ENCODE assay signal across 1 cellular context in the genomic region with DNA sequence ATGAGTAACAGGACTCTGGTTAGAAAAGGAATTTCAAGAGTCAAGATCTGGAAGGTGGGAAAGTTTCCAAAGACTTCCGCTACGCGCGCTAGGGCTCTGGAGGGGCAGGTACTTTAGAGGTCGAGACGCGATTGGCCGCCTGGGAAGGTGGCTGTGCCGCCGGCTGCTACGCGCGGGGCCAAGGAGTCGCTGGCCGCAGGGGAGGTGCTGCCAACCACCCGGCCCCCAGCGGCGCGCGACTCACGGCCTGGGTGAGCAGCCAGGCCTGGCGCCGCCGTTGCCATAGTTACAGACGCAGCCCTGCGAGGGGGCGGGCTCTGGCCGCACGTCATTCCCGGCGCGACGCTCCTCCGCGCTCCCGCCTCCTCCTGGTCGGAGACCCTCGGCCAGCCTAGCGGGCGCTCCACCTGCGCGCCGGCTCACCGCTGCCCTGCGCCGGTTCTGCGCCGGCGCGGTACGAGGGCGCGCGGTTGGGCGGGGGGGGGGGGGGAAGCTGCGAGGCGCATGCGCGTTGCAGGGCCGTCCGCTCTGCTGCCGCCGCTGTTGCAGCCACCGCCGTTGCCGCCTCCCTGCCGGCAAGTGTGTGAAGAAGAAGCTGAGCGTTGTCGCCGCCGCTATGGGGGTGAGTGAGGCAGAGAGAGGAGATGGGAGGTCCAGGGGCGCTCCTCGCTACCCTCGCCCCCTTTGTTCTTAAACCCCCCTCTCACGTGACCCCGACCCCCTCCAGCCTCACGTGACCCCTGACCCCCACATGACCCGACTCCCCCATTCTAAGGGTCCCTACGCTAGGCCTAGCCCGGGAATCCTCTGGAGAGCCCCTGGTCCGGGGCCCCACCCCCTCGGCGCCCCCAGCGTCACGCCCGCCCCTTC.
TF ChIP-seq lines count a peak whose summit lies in the region.

A gene (plus strand): TSS at position 522 of the 870 bp plus-strand sequence. CDS start 95 bp downstream, at position 617.

TF ChIP-seq in HCT116, 20 proteins besides CTCF, POLR2A, EP300 and RAD21 (continued from another document):
- TF ChIP-seq, protein P1, sequence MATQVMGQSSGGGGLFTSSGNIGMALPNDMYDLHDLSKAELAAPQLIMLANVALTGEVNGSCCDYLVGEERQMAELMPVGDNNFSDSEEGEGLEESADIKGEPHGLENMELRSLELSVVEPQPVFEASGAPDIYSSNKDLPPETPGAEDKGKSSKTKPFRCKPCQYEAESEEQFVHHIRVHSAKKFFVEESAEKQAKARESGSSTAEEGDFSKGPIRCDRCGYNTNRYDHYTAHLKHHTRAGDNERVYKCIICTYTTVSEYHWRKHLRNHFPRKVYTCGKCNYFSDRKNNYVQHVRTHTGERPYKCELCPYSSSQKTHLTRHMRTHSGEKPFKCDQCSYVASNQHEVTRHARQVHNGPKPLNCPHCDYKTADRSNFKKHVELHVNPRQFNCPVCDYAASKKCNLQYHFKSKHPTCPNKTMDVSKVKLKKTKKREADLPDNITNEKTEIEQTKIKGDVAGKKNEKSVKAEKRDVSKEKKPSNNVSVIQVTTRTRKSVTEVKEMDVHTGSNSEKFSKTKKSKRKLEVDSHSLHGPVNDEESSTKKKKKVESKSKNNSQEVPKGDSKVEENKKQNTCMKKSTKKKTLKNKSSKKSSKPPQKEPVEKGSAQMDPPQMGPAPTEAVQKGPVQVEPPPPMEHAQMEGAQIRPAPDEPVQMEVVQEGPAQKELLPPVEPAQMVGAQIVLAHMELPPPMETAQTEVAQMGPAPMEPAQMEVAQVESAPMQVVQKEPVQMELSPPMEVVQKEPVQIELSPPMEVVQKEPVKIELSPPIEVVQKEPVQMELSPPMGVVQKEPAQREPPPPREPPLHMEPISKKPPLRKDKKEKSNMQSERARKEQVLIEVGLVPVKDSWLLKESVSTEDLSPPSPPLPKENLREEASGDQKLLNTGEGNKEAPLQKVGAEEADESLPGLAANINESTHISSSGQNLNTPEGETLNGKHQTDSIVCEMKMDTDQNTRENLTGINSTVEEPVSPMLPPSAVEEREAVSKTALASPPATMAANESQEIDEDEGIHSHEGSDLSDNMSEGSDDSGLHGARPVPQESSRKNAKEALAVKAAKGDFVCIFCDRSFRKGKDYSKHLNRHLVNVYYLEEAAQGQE (IDR thresholded peaks at IDR 0.05; ENCODE audit: low read depth) = no peak
- TF ChIP-seq CEBPB (IDR thresholded peaks at IDR 0.05; ENCODE audit: low read depth) (no peak), TCF7L2 (IDR thresholded peaks at IDR 0.05; ENCODE audit: borderline replicate concordance, extremely low read depth, insufficient read depth, insufficient read length) (peak; percentile 28), FOSL1 (IDR thresholded peaks at IDR 0.05; ENCODE audit: low read depth) (no peak), YY1 (IDR thresholded peaks at IDR 0.05; ENCODE audit: extremely low read depth, insufficient replicate concordance, low read depth, low read length) (no peak), SIN3A (IDR thresholded peaks at IDR 0.05; ENCODE audit: low read depth) (peak; percentile 89), CBX3 (IDR thresholded peaks at IDR 0.05; ENCODE audit: low read depth) (peak; percentile 65; the same call in 1 of the 2 replicates), POLR2AphosphoS5 (IDR thresholded peaks at IDR 0.05; ENCODE audit: low read depth, low read length) (peak; percentile 72), ELF1 (IDR thresholded peaks at IDR 0.05; ENCODE audit: borderline replicate concordance, low read depth) (no peak), SP1 (IDR thresholded peaks at IDR 0.05; ENCODE audit: low read depth) (peak; percentile 89), EZH2 (IDR thresholded peaks at IDR 0.05) (no peak)
- TF ChIP-seq, protein P2, sequence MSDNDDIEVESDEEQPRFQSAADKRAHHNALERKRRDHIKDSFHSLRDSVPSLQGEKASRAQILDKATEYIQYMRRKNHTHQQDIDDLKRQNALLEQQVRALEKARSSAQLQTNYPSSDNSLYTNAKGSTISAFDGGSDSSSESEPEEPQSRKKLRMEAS (IDR thresholded peaks at IDR 0.05) = peak; percentile 72; the same call in 1 of the 2 replicates
- TF ChIP-seq, protein P3, sequence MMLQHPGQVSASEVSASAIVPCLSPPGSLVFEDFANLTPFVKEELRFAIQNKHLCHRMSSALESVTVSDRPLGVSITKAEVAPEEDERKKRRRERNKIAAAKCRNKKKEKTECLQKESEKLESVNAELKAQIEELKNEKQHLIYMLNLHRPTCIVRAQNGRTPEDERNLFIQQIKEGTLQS (IDR thresholded peaks at IDR 0.05) = no peak
- TF ChIP-seq, protein P4, sequence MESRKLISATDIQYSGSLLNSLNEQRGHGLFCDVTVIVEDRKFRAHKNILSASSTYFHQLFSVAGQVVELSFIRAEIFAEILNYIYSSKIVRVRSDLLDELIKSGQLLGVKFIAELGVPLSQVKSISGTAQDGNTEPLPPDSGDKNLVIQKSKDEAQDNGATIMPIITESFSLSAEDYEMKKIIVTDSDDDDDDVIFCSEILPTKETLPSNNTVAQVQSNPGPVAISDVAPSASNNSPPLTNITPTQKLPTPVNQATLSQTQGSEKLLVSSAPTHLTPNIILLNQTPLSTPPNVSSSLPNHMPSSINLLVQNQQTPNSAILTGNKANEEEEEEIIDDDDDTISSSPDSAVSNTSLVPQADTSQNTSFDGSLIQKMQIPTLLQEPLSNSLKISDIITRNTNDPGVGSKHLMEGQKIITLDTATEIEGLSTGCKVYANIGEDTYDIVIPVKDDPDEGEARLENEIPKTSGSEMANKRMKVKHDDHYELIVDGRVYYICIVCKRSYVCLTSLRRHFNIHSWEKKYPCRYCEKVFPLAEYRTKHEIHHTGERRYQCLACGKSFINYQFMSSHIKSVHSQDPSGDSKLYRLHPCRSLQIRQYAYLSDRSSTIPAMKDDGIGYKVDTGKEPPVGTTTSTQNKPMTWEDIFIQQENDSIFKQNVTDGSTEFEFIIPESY (IDR thresholded peaks at IDR 0.05; ENCODE audit: extremely low read depth, insufficient replicate concordance, low read length) = no peak
